In genomic region chr2:47402805-47403691, GRCh38 we compare ENCODE assay signal across 8 cellular contexts. TPM values are rescaled to one million over a fixed set of nuclear protein-coding genes. Genes with fewer than 3 reads are reported as not detected.
DNase-seq lines count a peak whose midpoint lies in the region; ATAC-seq and TF ChIP-seq lines count a peak whose summit lies in the region.

MSH2 (plus strand) TSS chr2:47403156; CDS start chr2:47403192, 36 bp downstream.

- peak; percentile 97 for DNase-seq in Daoy (ENCODE audit: low read depth)
- peak; percentile 68 for DNase-seq in GOT3 (lab: John Stamatoyannopoulos, UW)
- peak; percentile 44 for DNase-seq in LNCaP clone FGC (ENCODE audit: low read depth)
- peak; percentile 96 for DNase-seq in RPMI8226
- peak; percentile 91 for DNase-seq in activated T-helper 1 cell treated with anti-CD3 and anti-CD28 coated beads, Interleukin-12 subunit alpha, Interleukin-12 subunit beta, Interleukin-2, Interleukin-4 antibody, amounts not matched to agents 30 ng/mL and 10 ng/mL and 1 ng/mL, durations not matched to agents 14 hours and 24 hours and 36 hours (ENCODE audit: low spot score)
- peak; percentile 88 for DNase-seq in fibroblast of gingiva (ENCODE audit: low read depth)
- peak; percentile 91 for DNase-seq in naive B cell
- DNase-seq in stimulated activated effector memory CD8-positive, alpha-beta T cell treated with anti-CD3 and anti-CD28 coated beads, Interleukin-12 subunit alpha, Interleukin-12 subunit beta, amount 100 ng/mL, for 72 hours (ENCODE audit: low spot score in 2 of 2), result peak; percentile 86 to 96

- peak within 1 kb of the TSS; percentile 97 for H3K4me3 Mint-ChIP-seq in activated T-helper 1 cell treated with anti-CD3 and anti-CD28 coated beads, Interleukin-12 subunit alpha, Interleukin-12 subunit beta, Interleukin-2, Interleukin-4 antibody, amounts not matched to agents 30 ng/mL and 10 ng/mL and 1 ng/mL, durations not matched to agents 14 hours and 24 hours and 36 hours
- H3K4me3 Mint-ChIP-seq in naive B cell, result peak within 1 kb of the TSS; percentile 88 to 100 (median 98)
- peak within 1 kb of the TSS; percentile 97 for H3K4me3 Mint-ChIP-seq in stimulated activated effector memory CD8-positive, alpha-beta T cell treated with anti-CD3 and anti-CD28 coated beads, Interleukin-12 subunit alpha, Interleukin-12 subunit beta, amount 100 ng/mL, for 72 hours

- no peaks in the 10 kb centered on the region for H3K9me3 Mint-ChIP-seq in activated T-helper 1 cell treated with anti-CD3 and anti-CD28 coated beads, Interleukin-12 subunit alpha, Interleukin-12 subunit beta, Interleukin-2, Interleukin-4 antibody, amounts not matched to agents 30 ng/mL and 10 ng/mL and 1 ng/mL, durations not matched to agents 14 hours and 24 hours and 36 hours
- peaks cover 0 to 4% (median 0%) of the 10 kb centered on the region in 7 donors for H3K9me3 Mint-ChIP-seq in naive B cell
- H3K9me3 Mint-ChIP-seq in stimulated activated effector memory CD8-positive, alpha-beta T cell treated with anti-CD3 and anti-CD28 coated beads, Interleukin-12 subunit alpha, Interleukin-12 subunit beta, amount 100 ng/mL, for 72 hours, result no peaks in the 10 kb centered on the region

- H3K27ac Mint-ChIP-seq in activated T-helper 1 cell treated with anti-CD3 and anti-CD28 coated beads, Interleukin-12 subunit alpha, Interleukin-12 subunit beta, Interleukin-2, Interleukin-4 antibody, amounts not matched to agents 30 ng/mL and 10 ng/mL and 1 ng/mL, durations not matched to agents 14 hours and 24 hours and 36 hours, result peak within 1 kb of the TSS; percentile 96
- H3K27ac Mint-ChIP-seq in naive B cell, result peak within 1 kb of the TSS; percentile 81 to 98 (median 94)
- peak within 1 kb of the TSS; percentile 98 for H3K27ac Mint-ChIP-seq in stimulated activated effector memory CD8-positive, alpha-beta T cell treated with anti-CD3 and anti-CD28 coated beads, Interleukin-12 subunit alpha, Interleukin-12 subunit beta, amount 100 ng/mL, for 72 hours

- TF ChIP-seq CTCF in LNCaP clone FGC (IDR thresholded peaks at IDR 0.05; ENCODE audit: control insufficient read depth, extremely low read depth, insufficient read depth), result no peak

- peaks cover 31% of the 10 kb centered on the region for H3K36me3 Mint-ChIP-seq in activated T-helper 1 cell treated with anti-CD3 and anti-CD28 coated beads, Interleukin-12 subunit alpha, Interleukin-12 subunit beta, Interleukin-2, Interleukin-4 antibody, amounts not matched to agents 30 ng/mL and 10 ng/mL and 1 ng/mL, durations not matched to agents 14 hours and 24 hours and 36 hours (ENCODE audit: low read depth)
- peaks cover 2 to 7% of the 10 kb centered on the region in 2 donors for H3K36me3 Mint-ChIP-seq in naive B cell
- peaks cover 36% of the 10 kb centered on the region for H3K36me3 Mint-ChIP-seq in stimulated activated effector memory CD8-positive, alpha-beta T cell treated with anti-CD3 and anti-CD28 coated beads, Interleukin-12 subunit alpha, Interleukin-12 subunit beta, amount 100 ng/mL, for 72 hours

- ATAC-seq in naive B cell (ENCODE audit: low read depth in 2 of 2), result peak; percentile 94 to 96
- ATAC-seq in stimulated activated effector memory CD8-positive, alpha-beta T cell treated with anti-CD3 and anti-CD28 coated beads, Interleukin-12 subunit alpha, Interleukin-12 subunit beta, amount 100 ng/mL, for 72 hours, result peak; percentile 96

- intact Hi-C loops in activated T-helper 1 cell treated with anti-CD3 and anti-CD28 coated beads, Interleukin-12 subunit alpha, Interleukin-12 subunit beta, Interleukin-2, Interleukin-4 antibody, amounts not matched to agents 30 ng/mL and 10 ng/mL and 1 ng/mL, durations not matched to agents 14 hours and 24 hours and 36 hours (cut with micrococcal nuclease), result loop anchor here (1.0 to 5.0 kb wide), 5 partner anchors 118 to 1106 kb away; partner anchors contain the start of genes EPAS1 and FBXO11

- H3K4me1 Mint-ChIP-seq in activated T-helper 1 cell treated with anti-CD3 and anti-CD28 coated beads, Interleukin-12 subunit alpha, Interleukin-12 subunit beta, Interleukin-2, Interleukin-4 antibody, amounts not matched to agents 30 ng/mL and 10 ng/mL and 1 ng/mL, durations not matched to agents 14 hours and 24 hours and 36 hours (ENCODE audit: low read depth), result peaks cover 28% of the 10 kb centered on the region
- peaks cover 27 to 41% (median 29%) of the 10 kb centered on the region in 3 donors for H3K4me1 Mint-ChIP-seq in naive B cell
- peaks cover 38% of the 10 kb centered on the region for H3K4me1 Mint-ChIP-seq in stimulated activated effector memory CD8-positive, alpha-beta T cell treated with anti-CD3 and anti-CD28 coated beads, Interleukin-12 subunit alpha, Interleukin-12 subunit beta, amount 100 ng/mL, for 72 hours

- H3K27me3 Mint-ChIP-seq in activated T-helper 1 cell treated with anti-CD3 and anti-CD28 coated beads, Interleukin-12 subunit alpha, Interleukin-12 subunit beta, Interleukin-2, Interleukin-4 antibody, amounts not matched to agents 30 ng/mL and 10 ng/mL and 1 ng/mL, durations not matched to agents 14 hours and 24 hours and 36 hours (ENCODE audit: insufficient read depth), result no peaks in the 10 kb centered on the region
- H3K27me3 Mint-ChIP-seq in naive B cell, result no peaks in the 10 kb centered on the region

- peak within 1 kb of the TSS; percentile 72 for H3K4me3 ChIP-seq in LNCaP clone FGC (ENCODE audit: low read depth, low read length)

RNA-seq across cellular contexts. Expression of gene MSH2, which starts in this region (rescaled TPM):
- total RNA-seq in Daoy (2014; rRNA removed; shearing (Covaris generic)), result 75.1 and 105 TPM in 2 replicates
- total RNA-seq in activated T-helper 1 cell treated with anti-CD3 and anti-CD28 coated beads, Interleukin-12 subunit alpha, Interleukin-12 subunit beta, Interleukin-2, Interleukin-4 antibody, amounts not matched to agents 30 ng/mL and 10 ng/mL and 1 ng/mL, durations not matched to agents 14 hours and 24 hours and 36 hours, result 73.3 TPM in 2 replicates
- 10 to 100 TPM; 22.9 to 33.5 (median 31.0) TPM for polyA plus RNA-seq in naive B cell (ENCODE audit: low read depth in 6 of 6)

Comparison
In these comparisons a context has a peak if more than half of its experiments do, and no peak if none do; other contexts are left out.
1. Peak in every context shown above with its lines: DNase-seq, ATAC-seq and H3K4me3 ChIP-seq.
2. DNase-seq: peak in every context shown above with its lines; median percentile 97 in Daoy; 96 in RPMI8226; 91 in activated T-helper 1 cell treated with anti-CD3 and anti-CD28 coated beads, Interleukin-12 subunit alpha, Interleukin-12 subunit beta, Interleukin-2, Interleukin-4 antibody, amounts not matched to agents 30 ng/mL and 10 ng/mL and 1 ng/mL, durations not matched to agents 14 hours and 24 hours and 36 hours; 91 in naive B cell; 91 in stimulated activated effector memory CD8-positive, alpha-beta T cell treated with anti-CD3 and anti-CD28 coated beads, Interleukin-12 subunit alpha, Interleukin-12 subunit beta, amount 100 ng/mL, for 72 hours; 88 in fibroblast of gingiva; 68 in GOT3; 44 in LNCaP clone FGC.